In genomic region chr6:42702786-42703185, GRCh38 we compare ENCODE assay signal across 5 cellular contexts. TPM values are rescaled to one million over a fixed set of nuclear protein-coding genes. Genes with fewer than 3 reads are reported as not detected.
"Had no signal": no experiment of that assay in that cellular context is flagged by ENCODE, and none has a peak within 500 bp of the region (broad histone marks: within the 10 kb centered on the region; RNA-seq: fewer than 3 reads in every experiment).

No MANE protein-coding gene starts in this region.

RNA-seq across cellular contexts. Expression of gene PRPH2, which starts 19.6 kb away (rescaled TPM):
- total RNA-seq: MCF 10A, NCI-H460, OCI-LY7, PC-9, SK-MEL-5 had no signal
